13 cellular contexts compared by ENCODE assay signal in genomic region chr18:22822841-22823508, GRCh38.
A peak's percentile ranks its signal among the peaks of the same experiment; 100 is the strongest.
DNase-seq lines count a peak whose midpoint lies in the region; ATAC-seq and TF ChIP-seq lines count a peak whose summit lies in the region.
"Had no signal": no experiment of that assay in that cellular context is flagged by ENCODE, and none has a peak within 500 bp of the region (broad histone marks: within the 10 kb centered on the region; RNA-seq: fewer than 3 reads in every experiment).

No MANE protein-coding gene starts in this region.

- H3K56ac ChIP-seq in mesendoderm (ENCODE audit: low read length), result no peak overlapping the region

- H3K4me2 ChIP-seq in mesendoderm (ENCODE audit: low read length), result no peak overlapping the region

- H3K27me3 ChIP-seq in mesendoderm (ENCODE audit: insufficient read depth, low read length, poor library complexity), result no peaks in the 10 kb centered on the region
- H3K27me3 ChIP-seq in psoas muscle (ENCODE audit: insufficient read depth in 3 of 3, low read length in 2 of 3), result peaks cover 0 to 6% (median under 1%) of the 10 kb centered on the region in 3 donors

- peak overlapping the region; percentile 57 for H2BK15ac ChIP-seq in mesendoderm (replicated peaks; ENCODE audit: low read depth)

- H3K79me2 ChIP-seq in mesendoderm (ENCODE audit: control insufficient read depth, insufficient read depth, low read length), result no peaks in the 10 kb centered on the region

- H3K4me1 ChIP-seq in mesendoderm (ENCODE audit: control insufficient read depth, low read depth, low read length) (no peaks in the 10 kb centered on the region), psoas muscle (no peaks in the 10 kb centered on the region)
- H3K4me1 ChIP-seq: prostate gland had no signal

- no peak overlapping the region for H3K9ac ChIP-seq in mesendoderm (ENCODE audit: low read length)

- H3K18ac ChIP-seq in mesendoderm (ENCODE audit: low read length), result no peak overlapping the region

- H4K5ac ChIP-seq in mesendoderm (ENCODE audit: low read length), result no peak overlapping the region

- no peaks in the 10 kb centered on the region for H3K79me1 ChIP-seq in mesendoderm (ENCODE audit: low read length)

- H2BK120ac ChIP-seq in mesendoderm (ENCODE audit: low read depth, low read length), result no peak overlapping the region

- ATAC-seq in GM21825 (IDR thresholded peaks at IDR 0.05; ENCODE audit: unreplicated experiment) (peak; percentile 72), HG03342 (IDR thresholded peaks at IDR 0.05; ENCODE audit: unreplicated experiment) (peak; percentile 64), psoas muscle (no peak), HG03045 (IDR thresholded peaks at IDR 0.05; ENCODE audit: unreplicated experiment) (no peak)
- ATAC-seq: activated naive CD8-positive, alpha-beta T cell treated with anti-CD3 and anti-CD28 coated beads, Interleukin-2, amount 50 U/mL, for 24 hours had no signal

- no peak overlapping the region for H3K4ac ChIP-seq in mesendoderm (ENCODE audit: low read depth, low read length)

- H3K36me3 ChIP-seq in mesendoderm (ENCODE audit: control insufficient read depth, insufficient read depth, low read length) (no peaks in the 10 kb centered on the region), psoas muscle (ENCODE audit: insufficient read depth in 1 of 2, low read depth in 1 of 2) (no peaks in the 10 kb centered on the region)
- H3K36me3 ChIP-seq: prostate gland had no signal

- H3K4me3 ChIP-seq in mesendoderm (ENCODE audit: low read length) (no peak overlapping the region), psoas muscle (no peak overlapping the region)
- H3K4me3 ChIP-seq: prostate gland had no signal

- H3K27ac ChIP-seq in mesendoderm (ENCODE audit: low read depth, low read length), result no peak overlapping the region
- no peak overlapping the region for H3K27ac ChIP-seq in psoas muscle
- H3K27ac ChIP-seq: prostate gland had no signal

- DNase-seq in GM19240 (ENCODE audit: insufficient read length, low spot score), result peak; percentile 11
- DNase-seq in mesendoderm, result no peak
- DNase-seq in psoas muscle, result no peak
- DNase-seq in NCI-H2081 treated with DMSO at 0.1 percent for 48 hours (lab: John Stamatoyannopoulos, UW), result no peak
- DNase-seq: activated naive CD8-positive, alpha-beta T cell treated with anti-CD3 and anti-CD28 coated beads, Interleukin-2, amount 50 U/mL, for 24 hours; effector CD4-positive, alpha-beta T cell; glutamatergic neuron; NCI-H1417 treated with DMSO at 0.1 percent for 48 hours; T-helper 2 cell had no signal

- H2BK5ac ChIP-seq in mesendoderm (ENCODE audit: low read length), result no peak overlapping the region

- no peak overlapping the region for H3K23ac ChIP-seq in mesendoderm (ENCODE audit: low read length)

- intact Hi-C loops in psoas muscle (cut with DNase I), result no loop called here

- WGBS in mesendoderm (ENCODE audit: extremely low coverage, insufficient coverage, low lambda C conversion rate), result no CpG with 5 or more reads among the region's 3 CpGs
- 73 to 78% (median 74%) methylated on average over 3 of the region's 3 CpGs for WGBS in psoas muscle, 3 donors

- TF ChIP-seq CTCF in psoas muscle (IDR thresholded peaks at IDR 0.05), result no peak

- no peak overlapping the region for H2AK5ac ChIP-seq in mesendoderm (ENCODE audit: low read length)

- H4K8ac ChIP-seq in mesendoderm (ENCODE audit: low read depth, low read length), result no peak overlapping the region

- H3K9me3 ChIP-seq in psoas muscle, result no peaks in the 10 kb centered on the region
- H3K9me3 ChIP-seq: prostate gland had no signal

Comparison
In these comparisons a context has a peak if more than half of its experiments do, and no peak if none do; other contexts are left out.
1. ATAC-seq: peak in GM21825 (single experiment) and HG03342 (single experiment); none in psoas muscle (0 of 4) and HG03045 (single experiment).